ENCODE assay signal across 2 cellular contexts in the genomic region with DNA sequence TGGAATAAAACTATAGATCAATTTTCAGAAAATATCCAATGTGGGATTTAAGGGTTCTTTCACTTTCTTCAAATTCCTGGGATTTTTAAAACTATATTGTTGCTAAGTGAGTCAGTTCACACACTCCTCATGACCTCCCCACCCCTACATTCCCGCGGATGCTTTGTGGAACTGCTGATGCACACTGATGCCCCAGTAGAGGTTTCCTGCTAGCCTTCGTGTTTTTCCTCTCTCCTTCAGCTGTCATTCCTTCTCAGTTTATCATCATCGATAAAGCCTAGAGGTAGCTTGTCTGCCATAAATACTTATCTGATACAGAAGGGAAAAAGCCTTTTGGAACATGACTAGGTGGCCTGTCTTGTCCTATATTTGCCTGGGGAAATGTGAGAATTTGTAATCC.
TF ChIP-seq lines count a peak whose summit lies in the region.

No MANE protein-coding gene starts in this region.

TF ChIP-seq in IMR-90, 13 proteins besides CTCF, POLR2A, EP300 and RAD21 (continued from another document):
- TF ChIP-seq, protein P1, sequence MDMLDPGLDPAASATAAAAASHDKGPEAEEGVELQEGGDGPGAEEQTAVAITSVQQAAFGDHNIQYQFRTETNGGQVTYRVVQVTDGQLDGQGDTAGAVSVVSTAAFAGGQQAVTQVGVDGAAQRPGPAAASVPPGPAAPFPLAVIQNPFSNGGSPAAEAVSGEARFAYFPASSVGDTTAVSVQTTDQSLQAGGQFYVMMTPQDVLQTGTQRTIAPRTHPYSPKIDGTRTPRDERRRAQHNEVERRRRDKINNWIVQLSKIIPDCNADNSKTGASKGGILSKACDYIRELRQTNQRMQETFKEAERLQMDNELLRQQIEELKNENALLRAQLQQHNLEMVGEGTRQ (IDR thresholded peaks at IDR 0.05; ENCODE audit: low read depth, low read length): no peak
- TF ChIP-seq RFX5 (IDR thresholded peaks at IDR 0.05; ENCODE audit: low read depth, low read length) (no peak), MAZ (IDR thresholded peaks at IDR 0.05; ENCODE audit: borderline replicate concordance, low read depth, low read length) (peak; percentile 31; the same call in 1 of the 2 replicates), MAFK (IDR thresholded peaks at IDR 0.05; ENCODE audit: low read depth, low read length) (peak; percentile 70), RCOR1 (IDR thresholded peaks at IDR 0.05; ENCODE audit: insufficient replicate concordance, low read length) (no peak)
TF ChIP-seq in IMR-90: peak in this region for 3.

TF ChIP-seq in K562, 482 proteins besides CTCF, POLR2A, EP300 and RAD21 (continued from another document):
- TF ChIP-seq ZNF212 (CRISPR knock-in tag; IDR thresholded peaks at IDR 0.05) (no peak), ZNF253 (CRISPR knock-in tag; conservative IDR thresholded peaks at IDR 0.05) (no peak), ZNF507 (tag; conservative IDR thresholded peaks at IDR 0.05) (no peak), RBBP5 (IDR thresholded peaks at IDR 0.05; ENCODE audit: borderline replicate concordance, insufficient read depth, low read length, poor library complexity, severe bottlenecking) (no peak), HMG20A (CRISPR knock-in tag; conservative IDR thresholded peaks at IDR 0.05) (no peak), ZNF217 (CRISPR knock-in tag; IDR thresholded peaks at IDR 0.05) (no peak), DNMT1 (IDR thresholded peaks at IDR 0.05) (no peak), JUN (IDR thresholded peaks at IDR 0.05; ENCODE audit: borderline replicate concordance, low read depth, low read length) (no peak), JUN (CRISPR knock-in tag; IDR thresholded peaks at IDR 0.05; ENCODE audit: borderline replicate concordance) (no peak), POLR2AphosphoS2 (IDR thresholded peaks at IDR 0.05; ENCODE audit: low read length) (no peak), NEUROD1 (IDR thresholded peaks at IDR 0.05; ENCODE audit: borderline replicate concordance, low read depth, low read length, partially characterized antibody) (no peak), BRD9 (IDR thresholded peaks at IDR 0.05; ENCODE audit: low read depth, partially characterized antibody) (no peak)
- TF ChIP-seq, protein P2, sequence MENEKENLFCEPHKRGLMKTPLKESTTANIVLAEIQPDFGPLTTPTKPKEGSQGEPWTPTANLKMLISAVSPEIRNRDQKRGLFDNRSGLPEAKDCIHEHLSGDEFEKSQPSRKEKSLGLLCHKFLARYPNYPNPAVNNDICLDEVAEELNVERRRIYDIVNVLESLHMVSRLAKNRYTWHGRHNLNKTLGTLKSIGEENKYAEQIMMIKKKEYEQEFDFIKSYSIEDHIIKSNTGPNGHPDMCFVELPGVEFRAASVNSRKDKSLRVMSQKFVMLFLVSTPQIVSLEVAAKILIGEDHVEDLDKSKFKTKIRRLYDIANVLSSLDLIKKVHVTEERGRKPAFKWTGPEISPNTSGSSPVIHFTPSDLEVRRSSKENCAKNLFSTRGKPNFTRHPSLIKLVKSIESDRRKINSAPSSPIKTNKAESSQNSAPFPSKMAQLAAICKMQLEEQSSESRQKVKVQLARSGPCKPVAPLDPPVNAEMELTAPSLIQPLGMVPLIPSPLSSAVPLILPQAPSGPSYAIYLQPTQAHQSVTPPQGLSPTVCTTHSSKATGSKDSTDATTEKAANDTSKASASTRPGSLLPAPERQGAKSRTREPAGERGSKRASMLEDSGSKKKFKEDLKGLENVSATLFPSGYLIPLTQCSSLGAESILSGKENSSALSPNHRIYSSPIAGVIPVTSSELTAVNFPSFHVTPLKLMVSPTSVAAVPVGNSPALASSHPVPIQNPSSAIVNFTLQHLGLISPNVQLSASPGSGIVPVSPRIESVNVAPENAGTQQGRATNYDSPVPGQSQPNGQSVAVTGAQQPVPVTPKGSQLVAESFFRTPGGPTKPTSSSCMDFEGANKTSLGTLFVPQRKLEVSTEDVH (IDR thresholded peaks at IDR 0.05; ENCODE audit: low read depth, partially characterized antibody): no peak
- TF ChIP-seq, protein P3, sequence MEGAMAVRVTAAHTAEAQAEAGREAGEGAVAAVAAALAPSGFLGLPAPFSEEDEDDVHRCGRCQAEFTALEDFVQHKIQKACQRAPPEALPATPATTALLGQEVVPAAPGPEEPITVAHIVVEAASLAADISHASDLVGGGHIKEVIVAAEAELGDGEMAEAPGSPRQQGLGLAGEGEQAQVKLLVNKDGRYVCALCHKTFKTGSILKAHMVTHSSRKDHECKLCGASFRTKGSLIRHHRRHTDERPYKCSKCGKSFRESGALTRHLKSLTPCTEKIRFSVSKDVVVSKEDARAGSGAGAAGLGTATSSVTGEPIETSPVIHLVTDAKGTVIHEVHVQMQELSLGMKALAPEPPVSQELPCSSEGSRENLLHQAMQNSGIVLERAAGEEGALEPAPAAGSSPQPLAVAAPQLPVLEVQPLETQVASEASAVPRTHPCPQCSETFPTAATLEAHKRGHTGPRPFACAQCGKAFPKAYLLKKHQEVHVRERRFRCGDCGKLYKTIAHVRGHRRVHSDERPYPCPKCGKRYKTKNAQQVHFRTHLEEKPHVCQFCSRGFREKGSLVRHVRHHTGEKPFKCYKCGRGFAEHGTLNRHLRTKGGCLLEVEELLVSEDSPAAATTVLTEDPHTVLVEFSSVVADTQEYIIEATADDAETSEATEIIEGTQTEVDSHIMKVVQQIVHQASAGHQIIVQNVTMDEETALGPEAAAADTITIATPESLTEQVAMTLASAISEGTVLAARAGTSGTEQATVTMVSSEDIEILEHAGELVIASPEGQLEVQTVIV (CRISPR knock-in tag; IDR thresholded peaks at IDR 0.05; ENCODE audit: borderline replicate concordance): no peak
- TF ChIP-seq, protein P4, sequence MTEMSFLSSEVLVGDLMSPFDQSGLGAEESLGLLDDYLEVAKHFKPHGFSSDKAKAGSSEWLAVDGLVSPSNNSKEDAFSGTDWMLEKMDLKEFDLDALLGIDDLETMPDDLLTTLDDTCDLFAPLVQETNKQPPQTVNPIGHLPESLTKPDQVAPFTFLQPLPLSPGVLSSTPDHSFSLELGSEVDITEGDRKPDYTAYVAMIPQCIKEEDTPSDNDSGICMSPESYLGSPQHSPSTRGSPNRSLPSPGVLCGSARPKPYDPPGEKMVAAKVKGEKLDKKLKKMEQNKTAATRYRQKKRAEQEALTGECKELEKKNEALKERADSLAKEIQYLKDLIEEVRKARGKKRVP (CRISPR knock-in tag; IDR thresholded peaks at IDR 0.05): no peak
